Comparison of ENCODE assay signal across 1 cellular context in the genomic region with DNA sequence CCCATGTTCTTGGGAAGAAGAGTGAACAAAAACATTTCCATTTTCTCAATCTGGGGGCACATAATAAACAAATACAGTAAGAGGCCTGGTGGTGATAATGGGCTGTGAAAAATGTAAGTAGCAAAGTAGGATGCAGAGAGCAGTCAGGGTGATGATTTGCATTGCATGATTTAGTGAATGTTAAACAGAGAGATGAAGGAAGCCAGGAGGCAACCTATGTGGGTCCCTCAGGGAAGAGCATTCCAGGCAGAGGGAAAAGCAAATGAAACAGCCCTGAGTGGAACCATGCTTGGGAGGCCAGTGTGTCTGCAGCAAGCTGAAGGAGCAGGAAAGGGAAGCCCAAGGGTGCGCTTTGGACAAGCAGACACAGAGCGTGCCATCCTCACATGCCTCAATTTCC.
TF ChIP-seq lines count a peak whose summit lies in the region.

No MANE protein-coding gene starts in this region.

TF ChIP-seq in HEK293, 187 proteins besides CTCF, POLR2A, EP300 and RAD21 (continued from another document):
- TF ChIP-seq PBX3 (CRISPR knock-in tag; IDR thresholded peaks at IDR 0.05), result no peak
- no peak for TF ChIP-seq ZSCAN30 (tag by site-specific recombination; IDR thresholded peaks at IDR 0.05)
